11 cellular contexts compared by ENCODE assay signal in the genomic region with DNA sequence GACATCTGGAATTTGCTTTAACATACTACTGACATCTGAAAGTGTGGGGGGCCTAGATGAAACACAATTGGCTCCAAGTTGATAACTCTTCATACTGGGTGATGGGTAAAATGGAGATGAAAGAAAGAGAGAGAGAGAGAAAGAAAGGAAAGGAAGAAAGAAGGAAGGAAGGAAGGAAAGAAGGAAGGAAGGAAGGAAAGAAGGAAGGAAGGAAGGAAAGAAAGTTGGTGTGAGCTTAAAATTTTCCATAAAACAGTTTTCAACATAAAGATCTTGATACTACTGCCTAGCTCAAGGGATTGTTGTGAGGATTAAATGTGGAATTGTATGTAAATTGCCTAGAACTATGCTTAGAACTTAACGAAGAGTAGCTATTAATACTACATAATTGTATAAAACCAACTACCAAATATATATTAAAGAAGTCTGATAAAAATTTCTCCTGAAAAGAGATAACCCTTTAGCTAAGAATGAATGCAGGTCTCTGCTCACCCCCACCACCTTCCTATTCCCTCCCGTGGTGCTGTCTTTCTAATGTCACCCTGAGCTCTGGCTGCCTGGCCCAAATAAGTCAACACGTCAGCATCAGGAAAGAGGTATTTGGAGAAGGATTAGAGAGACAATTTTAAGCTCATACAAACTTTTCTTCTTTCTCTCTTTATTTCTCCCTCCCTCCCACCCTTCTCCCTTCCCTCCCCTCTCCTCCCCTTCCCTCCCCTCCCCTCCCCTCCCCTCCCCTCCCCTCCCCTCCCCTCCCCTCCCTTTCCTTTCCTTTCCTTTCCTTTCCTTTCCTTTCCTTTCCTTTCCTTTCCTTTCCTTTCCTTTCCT.
DNase-seq lines count a peak whose midpoint lies in the region; ATAC-seq, FAIRE-seq and TF ChIP-seq lines count a peak whose summit lies in the region.
"Had no signal": no experiment of that assay in that cellular context is flagged by ENCODE, and none has a peak within 500 bp of the region (broad histone marks: within the 10 kb centered on the region; RNA-seq: fewer than 3 reads in every experiment).

No MANE protein-coding gene starts in this region.

- H2AFZ ChIP-seq in Loucy (ENCODE audit: low read length) (no peak overlapping the region; the same call in 1 of the 2 replicates), K562 (ENCODE audit: low read depth, low read length) (no peak overlapping the region)

- H3K4me1 Mint-ChIP-seq in activated naive CD4-positive, alpha-beta T cell treated with anti-CD3 and anti-CD28 coated beads, Interleukin-2, amount 50 U/mL, for 24 hours, result peaks cover 40% of the 10 kb centered on the region
- H3K4me1 Mint-ChIP-seq in stimulated activated naive B cell treated with anti-CD40 and anti-IgM and Interleukin-4, amounts not matched to agents 10 μg/mL and 1 μg/mL and 100 μg/mL, for 72 hours, result peaks cover 30 to 36% of the 10 kb centered on the region in 2 donors

- H3F3A ChIP-seq in Loucy (ENCODE audit: low read depth), result 0 out of 2 replicates have a peak, but pooled peaks cover 2% of the 10 kb centered on the region

- DNase-seq in activated naive CD4-positive, alpha-beta T cell (lab: John Stamatoyannopoulos, UW), result no peak
- no peak for DNase-seq in K562 (ENCODE audit: extremely low read depth in 1 of 4, low spot score in 3 of 4)
- no peak for DNase-seq in stimulated activated naive B cell treated with anti-CD40 and anti-IgM and Interleukin-4, amounts not matched to agents 10 μg/mL and 1 μg/mL and 100 μg/mL, for 72 hours
- no peak for DNase-seq in hepatic stellate cell (ENCODE audit: low spot score)
- DNase-seq: DMS79 treated with DMSO at 0.1 percent for 48 hours had no signal

- no peak for TF ChIP-seq RAD21 in K562 (CRISPR knock-in tag; conservative IDR thresholded peaks at IDR 0.05 in 1 of 2, IDR thresholded peaks at IDR 0.05 in 1 of 2)

- H3K27ac ChIP-seq in K562 (ENCODE audit: extremely low read depth, low read depth, low read length), result no peak overlapping the region

- no peaks in the 10 kb centered on the region for H3K9me1 ChIP-seq in K562 (ENCODE audit: control insufficient read depth, insufficient read depth, low read length)

- H3K36me3 ChIP-seq in Loucy (ENCODE audit: insufficient read depth, low read length), result no peaks in the 10 kb centered on the region
- no peaks in the 10 kb centered on the region for H3K36me3 ChIP-seq in K562 (ENCODE audit: control insufficient read depth, insufficient read depth, low read length)

- H3K79me2 ChIP-seq in Loucy (ENCODE audit: insufficient read depth, low read length) (no peaks in the 10 kb centered on the region), K562 (ENCODE audit: control insufficient read depth, insufficient read depth, low read length) (no peaks in the 10 kb centered on the region)

- TF ChIP-seq POLR2A in K562 (conservative IDR thresholded peaks at IDR 0.05), result no peak

- intact Hi-C loops in K562 (cut with micrococcal nuclease), result loop anchor here (10.0 kb wide), 1 partner anchor 720 kb away; no protein-coding TSS in a partner anchor

- H3K27me3 ChIP-seq in Loucy (ENCODE audit: insufficient read depth, low read length, poor library complexity, severe bottlenecking), result no peaks in the 10 kb centered on the region
- no peaks in the 10 kb centered on the region for H3K27me3 ChIP-seq in K562 (ENCODE audit: control insufficient read depth in 2 of 2, insufficient read depth in 2 of 2, low read length in 2 of 2)

- H3K9me3 Mint-ChIP-seq in activated naive CD4-positive, alpha-beta T cell treated with anti-CD3 and anti-CD28 coated beads, Interleukin-2, amount 50 U/mL, for 24 hours, result no peaks in the 10 kb centered on the region
- H3K9me3 Mint-ChIP-seq in stimulated activated naive B cell treated with anti-CD40 and anti-IgM and Interleukin-4, amounts not matched to agents 10 μg/mL and 1 μg/mL and 100 μg/mL, for 72 hours, result no peaks in the 10 kb centered on the region
- H3K9me3 Mint-ChIP-seq: type B pancreatic cell had no signal

- in situ Hi-C loops in K562 (cut with MboI), result loop anchor here (10.0 kb wide), 1 partner anchor 200 kb away; no protein-coding TSS in a partner anchor

- no peak for TF ChIP-seq EP300 in K562 (IDR thresholded peaks at IDR 0.05; ENCODE audit: low read length)

- H3K4me2 ChIP-seq in Loucy (ENCODE audit: low read depth, low read length, poor library complexity, severe bottlenecking) (peak overlapping the region; percentile 85), K562 (ENCODE audit: insufficient read depth, low read length) (no peak overlapping the region)

- H3K4me3 ChIP-seq in Loucy (ENCODE audit: low read length, poor library complexity, severe bottlenecking) (no peak overlapping the region), K562 (no peak overlapping the region)

- WGBS in K562 (ENCODE audit: insufficient coverage, low coverage, missing lambda C conversion rate), result 0% methylated on average over 3 of the region's 3 CpGs

- H3K4me1 ChIP-seq in Loucy (ENCODE audit: insufficient read depth, low read length, poor library complexity, severe bottlenecking) (peaks cover 31% of the 10 kb centered on the region), K562 (replicated peaks in 1 of 2; ENCODE audit: control insufficient read depth in 2 of 2, insufficient read depth in 2 of 2, low read length in 2 of 2) (no peaks in the 10 kb centered on the region)

- no TSS peak for BruUV-seq in K562 (replicated peaks; lab: Mats Ljungman, UMichigan)

- FAIRE-seq in K562 (lab: Jason Lieb, UNC), result no peak

- H3K9me2 ChIP-seq in Loucy (replicated peaks; ENCODE audit: low read depth, low read length), result no peaks in the 10 kb centered on the region

- ATAC-seq in K562, result no peak
- no peak for ATAC-seq in stimulated activated naive B cell treated with anti-CD40 and anti-IgM and Interleukin-4, amounts not matched to agents 10 μg/mL and 1 μg/mL and 100 μg/mL, for 72 hours (replicated peaks)
- no peak for ATAC-seq in HG02610 (IDR thresholded peaks at IDR 0.05; ENCODE audit: unreplicated experiment)
- ATAC-seq in HG02623 (IDR thresholded peaks at IDR 0.05; ENCODE audit: unreplicated experiment), result no peak
- ATAC-seq: Panc1 had no signal

- no peaks in the 10 kb centered on the region for H3K36me3 Mint-ChIP-seq in activated naive CD4-positive, alpha-beta T cell treated with anti-CD3 and anti-CD28 coated beads, Interleukin-2, amount 50 U/mL, for 24 hours
- no peaks in the 10 kb centered on the region for H3K36me3 Mint-ChIP-seq in stimulated activated naive B cell treated with anti-CD40 and anti-IgM and Interleukin-4, amounts not matched to agents 10 μg/mL and 1 μg/mL and 100 μg/mL, for 72 hours
- H3K36me3 Mint-ChIP-seq: type B pancreatic cell had no signal

- H4K20me1 ChIP-seq in Loucy (ENCODE audit: insufficient read depth, low read length, poor library complexity, severe bottlenecking) (no peaks in the 10 kb centered on the region), K562 (replicated peaks; ENCODE audit: control insufficient read depth, insufficient read depth, low read length) (no peaks in the 10 kb centered on the region)

- peak overlapping the region; percentile 97 for H3K27ac Mint-ChIP-seq in activated naive CD4-positive, alpha-beta T cell treated with anti-CD3 and anti-CD28 coated beads, Interleukin-2, amount 50 U/mL, for 24 hours
- peak overlapping the region; percentile 98 for H3K27ac Mint-ChIP-seq in stimulated activated naive B cell treated with anti-CD40 and anti-IgM and Interleukin-4, amounts not matched to agents 10 μg/mL and 1 μg/mL and 100 μg/mL, for 72 hours
- H3K27ac Mint-ChIP-seq: type B pancreatic cell had no signal

- H3K9ac ChIP-seq in Loucy (ENCODE audit: low read depth, low read length, poor library complexity, severe bottlenecking) (peak overlapping the region; percentile 71), K562 (ENCODE audit: insufficient read depth in 1 of 2, low read depth in 2 of 2, low read length in 2 of 2) (no peak overlapping the region)

- H3K9me3 ChIP-seq in Loucy (ENCODE audit: insufficient read depth, low read depth, low read length) (no peaks in the 10 kb centered on the region), K562 (replicated peaks; ENCODE audit: control insufficient read depth, insufficient read depth, low read depth, low read length) (no peaks in the 10 kb centered on the region)

- CTCF ChIA-PET in K562 (lab: Yijun Ruan, JAX; ENCODE audit: low intra/inter-chr PET ratio), result interaction anchor here (3.0 kb wide), 1 partner anchor 191 kb away, joined by 19 read pairs; no protein-coding TSS in a partner anchor

- TF ChIP-seq CTCF in Loucy (conservative IDR thresholded peaks at IDR 0.05; ENCODE audit: low read length), result no peak
- TF ChIP-seq CTCF in K562 (IDR thresholded peaks at IDR 0.05 in 2 of 3, conservative IDR thresholded peaks at IDR 0.05 in 1 of 3; ENCODE audit: insufficient read depth in 2 of 3, low read depth in 1 of 3, low read length in 3 of 3), result no peak

- POLR2A ChIA-PET in K562 (lab: Yijun Ruan, JAX), result no interaction called here

- H3K27me3 Mint-ChIP-seq in activated naive CD4-positive, alpha-beta T cell treated with anti-CD3 and anti-CD28 coated beads, Interleukin-2, amount 50 U/mL, for 24 hours, result no peaks in the 10 kb centered on the region
- no peaks in the 10 kb centered on the region for H3K27me3 Mint-ChIP-seq in stimulated activated naive B cell treated with anti-CD40 and anti-IgM and Interleukin-4, amounts not matched to agents 10 μg/mL and 1 μg/mL and 100 μg/mL, for 72 hours

- peak overlapping the region; percentile 75 for H3K4me3 Mint-ChIP-seq in activated naive CD4-positive, alpha-beta T cell treated with anti-CD3 and anti-CD28 coated beads, Interleukin-2, amount 50 U/mL, for 24 hours
- peak overlapping the region; percentile 78 to 85 for H3K4me3 Mint-ChIP-seq in stimulated activated naive B cell treated with anti-CD40 and anti-IgM and Interleukin-4, amounts not matched to agents 10 μg/mL and 1 μg/mL and 100 μg/mL, for 72 hours
- H3K4me3 Mint-ChIP-seq: type B pancreatic cell had no signal

TF ChIP-seq in K562, 482 proteins besides CTCF, POLR2A, EP300 and RAD21:
- TF ChIP-seq HNRNPK (IDR thresholded peaks at IDR 0.05; ENCODE audit: low read depth, low read length, poor library complexity, severe bottlenecking) (peak; percentile 65), PCBP2 (IDR thresholded peaks at IDR 0.05; ENCODE audit: low read depth, low read length, poor library complexity, severe bottlenecking) (peak; percentile 45), YBX1 (IDR thresholded peaks at IDR 0.05) (no peak)
